Comparison of ENCODE assay signal across 24 cellular contexts in the genomic region with DNA sequence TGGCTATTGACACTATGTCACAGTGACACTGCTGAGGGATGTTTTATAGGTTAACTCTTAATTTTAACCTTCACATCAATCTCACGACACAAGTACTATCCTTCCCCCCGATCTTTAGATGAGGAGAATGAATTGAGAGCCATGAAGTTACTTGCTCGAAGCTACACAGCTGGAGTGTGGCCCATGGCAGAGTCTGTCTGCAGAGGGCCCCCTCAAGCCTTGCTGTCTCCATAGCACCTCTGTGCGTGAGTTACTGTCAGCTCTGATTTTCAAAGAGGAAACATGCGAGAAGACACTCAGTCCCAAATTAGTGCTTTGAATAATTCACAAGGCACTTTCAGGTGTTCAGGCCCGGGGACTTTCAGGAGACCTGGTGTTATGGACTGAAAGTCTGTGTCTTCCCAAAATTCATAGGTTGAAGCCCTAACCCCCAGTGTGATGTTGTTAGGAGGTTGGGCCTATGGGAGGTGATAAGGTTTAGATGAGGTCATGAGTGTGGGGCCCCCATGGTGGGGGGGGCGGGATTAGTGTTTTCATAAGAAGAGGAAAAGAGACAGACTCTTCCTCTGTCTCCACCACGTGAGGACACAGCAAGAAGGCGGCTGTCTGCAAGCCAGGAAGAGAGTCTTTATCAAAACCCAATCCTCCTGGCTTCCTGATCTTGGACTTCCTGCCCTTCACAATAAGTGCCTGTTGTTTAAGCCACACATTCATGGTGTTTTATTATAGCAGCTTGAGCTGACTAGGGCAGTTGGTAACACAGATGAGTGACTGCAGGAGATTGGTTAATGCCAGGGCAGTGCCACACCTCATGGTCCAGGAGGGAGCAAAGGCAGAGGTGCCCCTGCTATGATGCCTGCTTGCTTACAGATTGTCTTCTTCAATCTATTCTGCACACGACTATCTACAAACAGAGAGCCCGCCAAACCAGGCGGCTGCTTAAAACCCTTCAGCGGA.
DNase-seq lines count a peak whose midpoint lies in the region; ATAC-seq and TF ChIP-seq lines count a peak whose summit lies in the region.
"Had no signal": no experiment of that assay in that cellular context is flagged by ENCODE, and none has a peak within 500 bp of the region (broad histone marks: within the 10 kb centered on the region; RNA-seq: fewer than 3 reads in every experiment).

No MANE protein-coding gene starts in this region.

- no peaks in the 10 kb centered on the region for H3K27me3 ChIP-seq in brain microvascular endothelial cell (replicated peaks)
- H3K27me3 ChIP-seq: colonic mucosa, pancreas, upper lobe of right lung had no signal

- TF ChIP-seq CTCF in brain microvascular endothelial cell (IDR thresholded peaks at IDR 0.05; ENCODE audit: low read depth, low read length, missing control alignments) = no peak

- peak overlapping the region; percentile 19 for H3K27ac ChIP-seq in substantia nigra (ENCODE audit: low read depth, low read length, poor library complexity, severe bottlenecking)
- H3K27ac ChIP-seq in brain microvascular endothelial cell = no peak overlapping the region
- H3K27ac ChIP-seq: 22Rv1, colonic mucosa, epithelial cell of prostate, GM23248, pancreas, SK-N-MC, upper lobe of right lung had no signal

- in situ Hi-C loops in brain microvascular endothelial cell (cut with HindIII; ENCODE audit: low pct_ligation_motif_present, low sequenced_read_pairs) = no loop called here

- no peaks in the 10 kb centered on the region for H3K36me3 ChIP-seq in brain microvascular endothelial cell (replicated peaks)
- H3K36me3 ChIP-seq: colonic mucosa, pancreas, upper lobe of right lung had no signal

- DNase-seq in NCI-H82 (lab: John Stamatoyannopoulos, UW) (peak; percentile 55), NCI-H82 treated with DMSO at 0.1 percent for 48 hours (lab: John Stamatoyannopoulos, UW; ENCODE audit: unreplicated experiment) (no peak), dermis blood vessel endothelial cell (peak; percentile 3), medulla oblongata (ENCODE audit: extremely low spot score) (peak; percentile 32), substantia nigra (lab: John Stamatoyannopoulos, UW) (peak in 29 of 49 donors; percentile 4 to 57 (median 19)), brain microvascular endothelial cell (no peak)
- no peak for DNase-seq in stimulated activated CD4-positive, alpha-beta T cell treated with anti-CD3 and anti-CD28 coated beads, Interleukin-4, amount 100 ng/mL, for 4 hours
- DNase-seq: activated CD4-positive, CD25-positive, alpha-beta regulatory T cell; activated T-cell treated with anti-CD3 and anti-CD28 coated beads, Interleukin-2, amount 50 U/mL, for 72 hours; colonic mucosa; COR-L47; foreskin fibroblast; GM23248; left cardiac atrium; NCI-H1436 treated with DMSO at 0.1 percent for 48 hours; NCI-H774; pancreas; stimulated activated CD4-positive, alpha-beta T cell treated with anti-CD3 and anti-CD28 coated beads, Interleukin-2, amount 100 ng/mL, for 24 hours; stimulated activated naive CD8-positive, alpha-beta T cell treated with anti-CD3 and anti-CD28 coated beads, Interleukin-15, amount 100 ng/mL, for 72 hours; upper lobe of right lung had no signal

- no peak overlapping the region for H3K4me3 ChIP-seq in brain microvascular endothelial cell (ENCODE audit: low read depth, low read length)
- H3K4me3 ChIP-seq: colonic mucosa, GM23248, pancreas, SK-N-MC, upper lobe of right lung had no signal

- no peak for ATAC-seq in HG03457 (IDR thresholded peaks at IDR 0.05; ENCODE audit: unreplicated experiment)
- ATAC-seq: activated T-cell treated with anti-CD3 and anti-CD28 coated beads, Interleukin-2, amount 50 U/mL, for 72 hours; pancreas; stimulated activated naive CD8-positive, alpha-beta T cell treated with anti-CD3 and anti-CD28 coated beads, Interleukin-15, amount 100 ng/mL, for 72 hours; upper lobe of right lung had no signal

Comparison
In these comparisons a context has a peak if more than half of its experiments do, and no peak if none do; other contexts are left out.
1. DNase-seq: peak in NCI-H82 (single experiment), dermis blood vessel endothelial cell (single experiment), medulla oblongata (single experiment) and substantia nigra (29 of 49); none in NCI-H82 treated with DMSO at 0.1 percent for 48 hours (single experiment), brain microvascular endothelial cell (single experiment) and stimulated activated CD4-positive, alpha-beta T cell treated with anti-CD3 and anti-CD28 coated beads, Interleukin-4, amount 100 ng/mL, for 4 hours (0 of 2).